ENCODE assay signal across 8 cellular contexts in the genomic region with DNA sequence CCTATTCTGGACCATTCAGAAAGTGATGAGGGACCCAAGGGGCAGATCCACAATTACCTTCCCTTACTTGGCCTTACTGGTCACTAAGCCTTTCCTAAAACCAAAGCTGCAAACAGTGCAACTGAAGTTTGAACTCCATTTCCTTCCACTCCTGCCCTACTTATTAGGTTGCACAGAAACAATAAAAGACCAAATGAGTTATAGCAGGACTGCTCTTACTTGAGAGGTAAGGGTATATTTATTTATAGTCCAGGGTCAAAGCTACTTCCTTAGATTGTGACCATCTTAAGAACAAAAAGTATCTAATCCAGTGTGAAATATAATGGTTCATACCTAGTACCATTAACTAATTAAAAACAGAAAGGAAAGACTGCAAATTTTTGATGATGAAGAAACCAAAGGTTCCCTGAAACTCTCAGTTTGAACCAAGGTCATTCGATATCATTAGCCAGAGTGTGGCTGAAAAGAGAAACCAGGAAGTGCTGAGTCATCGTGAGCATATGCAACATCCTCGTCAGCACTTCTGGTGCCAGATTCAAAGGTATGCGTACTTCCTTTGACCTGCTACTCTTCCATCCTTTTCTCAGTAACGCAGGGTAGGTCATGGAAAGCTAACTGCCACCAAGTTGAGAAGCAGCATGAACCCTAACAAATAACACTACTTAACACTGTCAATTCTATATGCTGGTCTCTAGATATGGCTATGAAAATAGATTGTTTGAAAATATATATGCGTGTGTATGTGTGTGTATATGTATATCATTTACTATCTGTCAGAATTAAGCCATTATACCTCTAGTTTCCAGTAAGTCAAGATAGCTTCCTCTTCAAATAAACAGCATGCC. TPM values are rescaled to one million over a fixed set of nuclear protein-coding genes. Genes with fewer than 3 reads are reported as not detected.
DNase-seq lines count a peak whose midpoint lies in the region; ATAC-seq, FAIRE-seq and TF ChIP-seq lines count a peak whose summit lies in the region.

No MANE protein-coding gene starts in this region.

- H3K4me3 ChIP-seq in A673 (ENCODE audit: low read depth, low read length, poor library complexity, severe bottlenecking): no peak overlapping the region
- H3K4me3 ChIP-seq in mucosa of descending colon: no peak overlapping the region
- H3K4me3 ChIP-seq in transverse colon: no peak overlapping the region

- FAIRE-seq in endometrium (lab: Jason Lieb, UNC): peak; percentile 57

- in situ Hi-C loops in transverse colon (cut with MboI; ENCODE audit: low pct_ligation_motif_present in 1 of 4, low pct_unique_long_range_greater_than_20kb in 1 of 4, low sequenced_read_pairs in 3 of 4): no loop called here

- TSS peak; percentile 61 for BruUV-seq in A673 (replicated peaks; lab: Mats Ljungman, UMichigan)

- TF ChIP-seq EP300 in transverse colon (IDR thresholded peaks at IDR 0.05; ENCODE audit: low read depth): no peak

- peak; percentile 83 for ATAC-seq in GM18498 (IDR thresholded peaks at IDR 0.05; ENCODE audit: unreplicated experiment)
- ATAC-seq in HG02798 (IDR thresholded peaks at IDR 0.05; ENCODE audit: poor library complexity, unreplicated experiment): peak; percentile 81
- peak; percentile 61 to 70 for ATAC-seq in activated CD4-positive, CD25-positive, alpha-beta regulatory T cell treated with anti-CD3 and anti-CD28 coated beads, Interleukin-2, amount 50 U/mL, for 24 hours
- peak; percentile 98 for ATAC-seq in mucosa of descending colon

- 8 to 13% methylated on average over 6 of the region's 6 CpGs for WGBS in transverse colon (ENCODE audit: low coverage in 1 of 2), 2 donors

- POLR2A ChIA-PET in A673 (lab: Charles Lee; ENCODE audit: low non-redundant PET): no interaction called here

- CTCF ChIA-PET in A673 (lab: Charles Lee): no interaction called here

- DNase-seq in A673 (ENCODE audit: low spot score) (peak; percentile 76), NCI-H1048 (lab: John Stamatoyannopoulos, UW) (peak; percentile 5), mucosa of descending colon (peak in 2 of 3 donors; percentile 47 to 92), transverse colon (peak; percentile 81)

- intact Hi-C loops in A673 (cut with micrococcal nuclease; ENCODE audit: unreplicated experiment): no loop called here
- intact Hi-C loops in mucosa of descending colon (cut with DNase I, micrococcal nuclease): no loop called here
- intact Hi-C loops in transverse colon (cut with DNase I; ENCODE audit: low total_unique reads): no loop called here

- peaks cover 26% of the 10 kb centered on the region for H3K4me1 ChIP-seq in A673 (ENCODE audit: insufficient read depth, low read length, poor library complexity, severe bottlenecking)
- peaks cover 5% of the 10 kb centered on the region for H3K4me1 ChIP-seq in mucosa of descending colon (ENCODE audit: low read depth)
- peaks cover 5 to 50% (median 17%) of the 10 kb centered on the region in 4 donors for H3K4me1 ChIP-seq in transverse colon

- peak overlapping the region; percentile 66 for H3K27ac ChIP-seq in A673 (ENCODE audit: low read depth, low read length, poor library complexity, severe bottlenecking)
- peak overlapping the region; percentile 42 to 78 (median 72) for H3K27ac ChIP-seq in transverse colon

- H3K36me3 ChIP-seq in A673 (ENCODE audit: insufficient read depth, low read length, poor library complexity, severe bottlenecking) (no peaks in the 10 kb centered on the region), mucosa of descending colon (ENCODE audit: low read depth) (no peaks in the 10 kb centered on the region), transverse colon (no peaks in the 10 kb centered on the region)

- TF ChIP-seq CTCF in A673 (conservative IDR thresholded peaks at IDR 0.05; ENCODE audit: low read depth, low read length) (no peak), mucosa of descending colon (IDR thresholded peaks at IDR 0.05) (no peak), transverse colon (IDR thresholded peaks at IDR 0.05) (no peak)

- H3K27me3 ChIP-seq in A673 (replicated peaks; ENCODE audit: insufficient read depth, low read depth, low read length, poor library complexity) (no peaks in the 10 kb centered on the region), transverse colon (no peaks in the 10 kb centered on the region)

- H3K9me3 ChIP-seq in A673 (ENCODE audit: low read depth, low read length, poor library complexity, severe bottlenecking) (no peaks in the 10 kb centered on the region), mucosa of descending colon (no peaks in the 10 kb centered on the region), transverse colon (no peaks in the 10 kb centered on the region)

- TF ChIP-seq POLR2A in transverse colon (IDR thresholded peaks at IDR 0.05): no peak

RNA-seq across cellular contexts. Expression of a gene that starts 26.8 kb away (rescaled TPM):
- total RNA-seq in A673 (2021) (10.0 and 10.5 TPM in 2 replicates), mucosa of descending colon (10 to 100 TPM; 23.4 to 52.4 (median 33.1) TPM), transverse colon (10 to 100 TPM; 12.9 to 32.7 (median 21.6) TPM)

Comparison
In these comparisons a context has a peak if more than half of its experiments do, and no peak if none do; other contexts are left out.
1. DNase-seq: peak in every context shown above with its lines; median percentile 81 in transverse colon; 76 in A673; 70 in mucosa of descending colon; 5 in NCI-H1048.